In the genomic region with DNA sequence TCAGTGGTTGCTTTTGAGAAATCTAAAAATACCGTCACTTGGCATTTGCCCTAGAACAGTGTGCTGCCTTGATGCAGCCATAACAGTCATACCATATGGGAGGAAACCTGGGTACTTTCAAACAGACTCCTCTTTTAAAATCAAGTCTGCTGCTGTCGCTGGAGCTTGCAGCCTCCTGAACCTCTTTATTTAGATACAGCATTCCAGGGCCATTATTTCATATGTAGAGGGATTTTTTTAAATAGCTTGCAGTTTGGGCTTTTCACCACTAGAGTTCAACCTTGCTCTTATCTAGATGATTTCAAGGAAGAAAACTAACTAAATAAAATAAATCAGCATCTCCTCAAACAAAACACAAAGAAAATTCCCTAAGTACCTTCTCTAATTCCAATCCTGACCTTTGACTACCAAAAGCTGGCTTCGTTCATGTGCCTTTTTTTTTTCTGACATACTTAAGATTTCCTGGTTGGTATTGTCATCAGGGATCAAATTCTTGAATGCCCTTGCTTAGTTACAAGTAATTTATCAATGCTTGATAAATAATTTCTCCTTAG, we compare ENCODE assay signal across 8 cellular contexts.
A peak's percentile ranks its signal among the peaks of the same experiment; 100 is the strongest.
DNase-seq lines count a peak whose midpoint lies in the region; ATAC-seq and TF ChIP-seq lines count a peak whose summit lies in the region.

No MANE protein-coding gene starts in this region.

- in situ Hi-C loops in Panc1 (cut with HindIII; ENCODE audit: low pct_unique_long_range_greater_than_20kb, low sequenced_read_pairs), result no loop called here

- no peaks in the 10 kb centered on the region for H3K27me3 ChIP-seq in Panc1 (ENCODE audit: control insufficient read depth, insufficient read depth, low read length)
- no peaks in the 10 kb centered on the region for H3K27me3 ChIP-seq in sigmoid colon

- H3K4me3 ChIP-seq in Panc1 (ENCODE audit: low read depth in 2 of 2, low read length in 2 of 2) (no peak overlapping the region), fibroblast of pulmonary artery (replicated peaks; ENCODE audit: low read depth, low read length) (no peak overlapping the region), sigmoid colon (no peak overlapping the region)

- no peak overlapping the region for H3K27ac ChIP-seq in Panc1 (ENCODE audit: low read length)
- H3K27ac ChIP-seq in sigmoid colon, result peak overlapping the region in 2 of 4 donors; percentile 63 to 78

- POLR2A ChIA-PET in Panc1 (lab: Charles Lee), result no interaction called here

- WGBS in sigmoid colon, 2 donors, result 27 to 33% methylated on average over 3 of the region's 3 CpGs

- ATAC-seq in GM19467 (IDR thresholded peaks at IDR 0.05; ENCODE audit: unreplicated experiment) (peak; percentile 43), Panc1 (no peak), GM18505 (IDR thresholded peaks at IDR 0.05; ENCODE audit: unreplicated experiment) (no peak), GM19463 (IDR thresholded peaks at IDR 0.05; ENCODE audit: unreplicated experiment) (no peak)

- H3K9me3 ChIP-seq in Panc1 (ENCODE audit: control insufficient read depth, insufficient read depth, low read depth, low read length) (no peaks in the 10 kb centered on the region), sigmoid colon (no peaks in the 10 kb centered on the region)

- DNase-seq in AG09319 (ENCODE audit: extremely low read depth, low read depth) (peak; percentile 43), Panc1 (ENCODE audit: low read depth, low spot score) (no peak), fibroblast of pulmonary artery (ENCODE audit: low read depth) (peak; percentile 79), sigmoid colon (peak; percentile 58)
- DNase-seq in effector CD8-positive, alpha-beta T cell (lab: John Stamatoyannopoulos, UW), result no peak

- CTCF ChIA-PET in Panc1 (lab: Charles Lee), result interaction anchor here (0.7 to 0.9 kb wide), 3 partner anchors 13 to 1784 kb away, joined by 3 to 4 read pairs (median 3); no protein-coding TSS in a partner anchor

- H3K4me1 ChIP-seq in Panc1 (ENCODE audit: control insufficient read depth, insufficient read depth, low read length) (no peaks in the 10 kb centered on the region), sigmoid colon (peaks cover 0 to 16% (median 13%) of the 10 kb centered on the region in 4 donors)

- TF ChIP-seq EP300 in sigmoid colon (IDR thresholded peaks at IDR 0.05), result peak in 3 of 4 donors; percentile 62 to 86 (median 86)

- H3K36me3 ChIP-seq in Panc1 (ENCODE audit: control insufficient read depth, insufficient read depth, low read length) (no peaks in the 10 kb centered on the region), sigmoid colon (no peaks in the 10 kb centered on the region)

- no TSS peak for BruUV-seq in Panc1 (replicated peaks; lab: Mats Ljungman, UMichigan)

- TF ChIP-seq CTCF in AG09319 (IDR thresholded peaks at IDR 0.05; ENCODE audit: low read depth, low read length), result peak; percentile 71
- peak; percentile 72 for TF ChIP-seq CTCF in Panc1 (IDR thresholded peaks at IDR 0.05)
- peak; percentile 72 for TF ChIP-seq CTCF in fibroblast of pulmonary artery (IDR thresholded peaks at IDR 0.05; ENCODE audit: low read length, missing control alignments)
- peak in 2 of 4 experiments; percentile 46 to 49 for TF ChIP-seq CTCF in sigmoid colon (IDR thresholded peaks at IDR 0.05)

- intact Hi-C loops in Panc1 (cut with micrococcal nuclease; ENCODE audit: unreplicated experiment) (loop anchor here (5.0 kb wide), 2 partner anchors 248 to 1768 kb away; no protein-coding TSS in a partner anchor), sigmoid colon (cut with DNase I) (loop anchor here (5.0 to 10.0 kb wide), 2 partner anchors 135 to 1783 kb away; no protein-coding TSS in a partner anchor)

- TF ChIP-seq POLR2A in sigmoid colon (IDR thresholded peaks at IDR 0.05) (no peak), GM18505 (IDR thresholded peaks at IDR 0.05; ENCODE audit: borderline replicate concordance, extremely low read depth, insufficient read depth, insufficient read length) (no peak)

Comparison
In these comparisons a context has a peak if more than half of its experiments do, and no peak if none do; other contexts are left out.
1. DNase-seq: peak in AG09319 (single experiment), fibroblast of pulmonary artery (single experiment) and sigmoid colon (single experiment); none in Panc1 (single experiment) and effector CD8-positive, alpha-beta T cell (single experiment).